31 cellular contexts compared by ENCODE assay signal in the genomic region with DNA sequence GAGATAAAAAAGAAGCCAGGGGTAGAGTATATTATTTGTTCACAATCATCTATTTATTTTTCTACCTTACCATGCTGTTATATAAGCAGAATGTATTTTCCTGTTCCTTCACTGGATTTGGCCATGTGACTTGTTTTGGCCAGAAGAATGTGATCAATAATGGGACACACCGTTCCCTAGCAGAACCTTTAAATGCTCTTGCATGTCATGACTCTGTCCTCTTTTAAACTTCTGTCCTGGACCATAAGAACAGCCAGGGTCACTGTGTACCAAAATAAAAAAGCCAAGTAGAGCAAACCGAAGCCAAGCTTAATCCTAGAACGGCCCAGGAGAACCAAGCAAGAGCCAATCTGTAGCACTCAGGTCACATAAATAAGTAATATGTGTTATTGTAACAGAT.
"Had no signal": no experiment of that assay in that cellular context is flagged by ENCODE, and none has a peak within 500 bp of the region (broad histone marks: within the 10 kb centered on the region; RNA-seq: fewer than 3 reads in every experiment).

No MANE protein-coding gene starts in this region.

- H3K79me2 ChIP-seq: parathyroid adenoma had no signal

- H3K9ac ChIP-seq: neural progenitor cell, parathyroid adenoma had no signal

- H3K4me2 ChIP-seq: neural progenitor cell, smooth muscle cell had no signal

- DNase-seq: natural killer cell; occipital lobe; ovary; posterior cingulate gyrus; psoas muscle; right cardiac atrium; spleen; stimulated activated CD4-positive, alpha-beta T cell treated with anti-CD3 and anti-CD28 coated beads, Interleukin-12 subunit alpha, Interleukin-12 subunit beta, amount 100 ng/mL, for 4 hours; stimulated activated CD4-positive, alpha-beta T cell treated with anti-CD3 and anti-CD28 coated beads, Interleukin-1b, Interleukin-23, amount 100 ng/mL, for 48 hours; stimulated activated CD4-positive, alpha-beta T cell treated with anti-CD3 and anti-CD28 coated beads, Interleukin-4, amount 100 ng/mL, for 1 hour; stimulated activated CD4-positive, alpha-beta T cell treated with anti-CD3 and anti-CD28 coated beads, Interleukin-4, amount 100 ng/mL, for 4 hours; stimulated activated CD8-positive, alpha-beta memory T cell treated with anti-CD3 and anti-CD28 coated beads, Interleukin-4, amount 100 ng/mL, for 48 hours; stimulated activated naive CD4-positive, alpha-beta T cell; stimulated activated naive CD8-positive, alpha-beta T cell treated with anti-CD3 and anti-CD28 coated beads, Interleukin-15, amount 100 ng/mL, for 72 hours; stimulated activated naive CD8-positive, alpha-beta T cell treated with anti-CD3 and anti-CD28 coated beads, Interleukin-15, Interleukin-2, amounts not matched to agents 100 U/mL and 50 U/mL, for 24 hours; substantia nigra; testis; tibial artery; transverse colon; upper lobe of right lung; uterus had no signal

- H2AFZ ChIP-seq: neural progenitor cell, parathyroid adenoma had no signal

- H3K4me1 Mint-ChIP-seq: nephron; neural progenitor cell; stimulated activated memory B cell treated with anti-CD40 and anti-IgM and Interleukin-4, amounts not matched to agents 10 μg/mL and 1 μg/mL and 100 μg/mL, for 72 hours; stimulated activated naive CD8-positive, alpha-beta T cell treated with anti-CD3 and anti-CD28 coated beads, Interleukin-15, amount 100 ng/mL, for 72 hours had no signal

- H3K4me1 ChIP-seq: neural progenitor cell, parathyroid adenoma, psoas muscle, spleen, suprapubic skin, testis, tibial artery, transverse colon, upper lobe of right lung, uterus had no signal

- H3K9me3 ChIP-seq: ovary, psoas muscle, spleen, suprapubic skin, testis, tibial artery, transverse colon, upper lobe of right lung, uterus had no signal

- H3K36me3 ChIP-seq: neural progenitor cell, ovary, spleen, suprapubic skin, tibial artery, transverse colon, upper lobe of right lung, uterus had no signal

- H3K4me3 Mint-ChIP-seq: natural killer cell; nephron; neural progenitor cell; stimulated activated memory B cell treated with anti-CD40 and anti-IgM and Interleukin-4, amounts not matched to agents 10 μg/mL and 1 μg/mL and 100 μg/mL, for 72 hours; stimulated activated naive CD8-positive, alpha-beta T cell treated with anti-CD3 and anti-CD28 coated beads, Interleukin-15, amount 100 ng/mL, for 72 hours; type B pancreatic cell had no signal

- H3K27me3 Mint-ChIP-seq: progenitor cell of endocrine pancreas; stimulated activated memory B cell treated with anti-CD40 and anti-IgM and Interleukin-4, amounts not matched to agents 10 μg/mL and 1 μg/mL and 100 μg/mL, for 72 hours; stimulated activated naive CD8-positive, alpha-beta T cell treated with anti-CD3 and anti-CD28 coated beads, Interleukin-15, amount 100 ng/mL, for 72 hours; type B pancreatic cell had no signal

- H3K27ac Mint-ChIP-seq: natural killer cell; nephron; neural progenitor cell; progenitor cell of endocrine pancreas; stimulated activated memory B cell treated with anti-CD40 and anti-IgM and Interleukin-4, amounts not matched to agents 10 μg/mL and 1 μg/mL and 100 μg/mL, for 72 hours; stimulated activated naive CD8-positive, alpha-beta T cell treated with anti-CD3 and anti-CD28 coated beads, Interleukin-15, amount 100 ng/mL, for 72 hours; type B pancreatic cell had no signal

- H3K9me3 Mint-ChIP-seq: nephron, neural progenitor cell, type B pancreatic cell had no signal

- H3K27me3 ChIP-seq: neural progenitor cell, ovary, spleen, suprapubic skin, testis, tibial artery, transverse colon, upper lobe of right lung, uterus had no signal

- H3K27ac ChIP-seq: neural progenitor cell, ovary, parathyroid adenoma, psoas muscle, skin epidermis, spleen, suprapubic skin, testis, tibial artery, transverse colon, upper lobe of right lung, uterus had no signal

- H3K4me3 ChIP-seq: neural progenitor cell, ovary, psoas muscle, skin epidermis, smooth muscle cell, spleen, suprapubic skin, testis, tibial artery, transverse colon, upper lobe of right lung, uterus had no signal

- ATAC-seq: natural killer cell; psoas muscle; right cardiac atrium; sciatic nerve; stimulated activated memory B cell treated with anti-CD40 and anti-IgM and Interleukin-4, amounts not matched to agents 10 μg/mL and 1 μg/mL and 100 μg/mL, for 72 hours; stimulated activated naive CD8-positive, alpha-beta T cell treated with anti-CD3 and anti-CD28 coated beads, Interleukin-15, amount 100 ng/mL, for 72 hours; stimulated activated naive CD8-positive, alpha-beta T cell treated with anti-CD3 and anti-CD28 coated beads, Interleukin-15, Interleukin-2, amounts not matched to agents 100 U/mL and 50 U/mL, for 24 hours; upper lobe of right lung had no signal

- H3K36me3 Mint-ChIP-seq: natural killer cell; neural progenitor cell; stimulated activated memory B cell treated with anti-CD40 and anti-IgM and Interleukin-4, amounts not matched to agents 10 μg/mL and 1 μg/mL and 100 μg/mL, for 72 hours; type B pancreatic cell had no signal
